In the genomic region with DNA sequence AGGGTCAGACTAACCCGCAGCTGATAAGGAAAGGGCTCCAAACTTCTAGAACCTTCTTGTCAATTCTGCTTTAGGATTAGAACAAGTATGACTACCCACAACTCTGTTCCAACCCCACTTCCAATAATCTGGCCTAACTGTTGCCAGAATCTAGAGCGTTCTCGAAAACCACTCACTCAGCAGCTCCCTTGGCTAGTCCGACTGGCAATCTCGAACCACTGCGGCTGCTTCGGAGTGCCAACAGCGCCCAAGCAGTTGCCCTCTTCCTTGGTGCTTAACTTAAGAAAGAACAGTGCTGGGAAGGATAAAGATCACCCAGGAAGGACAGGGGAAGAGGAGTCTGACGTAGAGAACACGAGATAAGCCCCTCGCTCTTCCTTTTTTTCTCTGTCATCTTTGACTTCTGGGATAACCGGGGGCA, we compare ENCODE assay signal across 8 cellular contexts. TPM values are rescaled to one million over a fixed set of nuclear protein-coding genes. Genes with fewer than 3 reads are reported as not detected.
DNase-seq lines count a peak whose midpoint lies in the region; ATAC-seq, FAIRE-seq and TF ChIP-seq lines count a peak whose summit lies in the region.

No MANE protein-coding gene starts in this region.

- peaks cover 22% of the 10 kb centered on the region for H3K4me1 Mint-ChIP-seq in progenitor cell of endocrine pancreas (ENCODE audit: low read depth)

- H3K9me3 Mint-ChIP-seq in progenitor cell of endocrine pancreas (ENCODE audit: low read depth) = no peaks in the 10 kb centered on the region

- no peaks in the 10 kb centered on the region for H3K27me3 Mint-ChIP-seq in progenitor cell of endocrine pancreas

- peak overlapping the region; percentile 94 for H3K4me3 ChIP-seq in fibroblast of villous mesenchyme (ENCODE audit: low read depth, low read length)

- peaks cover 2% of the 10 kb centered on the region for H3K36me3 Mint-ChIP-seq in progenitor cell of endocrine pancreas (ENCODE audit: insufficient read depth)

- no peak for FAIRE-seq in GM19239 (lab: Jason Lieb, UNC)

- DNase-seq in stimulated activated CD4-positive, alpha-beta T cell treated with anti-CD3 and anti-CD28 coated beads, Interleukin-4, amount 100 ng/mL, for 24 hours = peak; percentile 16
- no peak for DNase-seq in stimulated activated CD4-positive, alpha-beta T cell treated with anti-CD3 and anti-CD28 coated beads, Interleukin-1b, Interleukin-23, amount 100 ng/mL, for 48 hours
- DNase-seq in activated CD4-positive, alpha-beta T cell treated with anti-CD3 and anti-CD28 coated beads, Interleukin-2, amount 50 U/mL, for 1 hour = peak; percentile 13
- DNase-seq in fibroblast of villous mesenchyme (ENCODE audit: low read depth) = peak; percentile 59
- DNase-seq in progenitor cell of endocrine pancreas (ENCODE audit: low spot score, unreplicated experiment) = no peak
- DNase-seq in GM19239 (ENCODE audit: insufficient read length, low spot score) = no peak

- H3K4me3 Mint-ChIP-seq in progenitor cell of endocrine pancreas (ENCODE audit: low read depth) = peak overlapping the region; percentile 88

- peak overlapping the region; percentile 99 for H3K27ac Mint-ChIP-seq in progenitor cell of endocrine pancreas

- no peak for TF ChIP-seq CTCF in fibroblast of villous mesenchyme (IDR thresholded peaks at IDR 0.05; ENCODE audit: insufficient read depth, low read depth, low read length)
- TF ChIP-seq CTCF in progenitor cell of endocrine pancreas (IDR thresholded peaks at IDR 0.05; ENCODE audit: unreplicated experiment) = no peak

- ATAC-seq in GM18517 (IDR thresholded peaks at IDR 0.05; ENCODE audit: unreplicated experiment) (no peak), GM18873 (IDR thresholded peaks at IDR 0.05; ENCODE audit: low FRiP score, unreplicated experiment) (no peak)

RNA-seq across cellular contexts. Expression of gene DNAJC7, which starts 0.8 kb away (rescaled TPM):
- total RNA-seq in fibroblast of villous mesenchyme (63.8 and 80.7 TPM in 2 replicates), progenitor cell of endocrine pancreas (113 and 117 TPM in 2 replicates)

RNA-seq across cellular contexts. Expression of gene NKIRAS2, which starts 3.5 kb away (rescaled TPM):
- 34.5 and 35.8 TPM in 2 replicates for total RNA-seq in fibroblast of villous mesenchyme
- total RNA-seq in progenitor cell of endocrine pancreas = 44.8 and 48.1 TPM in 2 replicates

RNA-seq across cellular contexts. Expression of gene C17orf113, which starts 34.0 kb away (rescaled TPM):
- under 0.01 and 0.32 TPM in 2 replicates for total RNA-seq in fibroblast of villous mesenchyme
- 3.2 and 3.7 TPM in 2 replicates for total RNA-seq in progenitor cell of endocrine pancreas

RNA-seq across cellular contexts. Expression of gene CNP, which starts 49.8 kb away (rescaled TPM):
- total RNA-seq in fibroblast of villous mesenchyme (94.6 and 98.6 TPM in 2 replicates), progenitor cell of endocrine pancreas (98.7 and 102 TPM in 2 replicates)

Comparison
In these comparisons a context has a peak if more than half of its experiments do, and no peak if none do; other contexts are left out.
1. DNase-seq: peak in stimulated activated CD4-positive, alpha-beta T cell treated with anti-CD3 and anti-CD28 coated beads, Interleukin-4, amount 100 ng/mL, for 24 hours (single experiment), activated CD4-positive, alpha-beta T cell treated with anti-CD3 and anti-CD28 coated beads, Interleukin-2, amount 50 U/mL, for 1 hour (single experiment) and fibroblast of villous mesenchyme (single experiment); none in stimulated activated CD4-positive, alpha-beta T cell treated with anti-CD3 and anti-CD28 coated beads, Interleukin-1b, Interleukin-23, amount 100 ng/mL, for 48 hours (single experiment), progenitor cell of endocrine pancreas (single experiment) and GM19239 (single experiment).